1 cellular context compared by ENCODE assay signal in the genomic region with DNA sequence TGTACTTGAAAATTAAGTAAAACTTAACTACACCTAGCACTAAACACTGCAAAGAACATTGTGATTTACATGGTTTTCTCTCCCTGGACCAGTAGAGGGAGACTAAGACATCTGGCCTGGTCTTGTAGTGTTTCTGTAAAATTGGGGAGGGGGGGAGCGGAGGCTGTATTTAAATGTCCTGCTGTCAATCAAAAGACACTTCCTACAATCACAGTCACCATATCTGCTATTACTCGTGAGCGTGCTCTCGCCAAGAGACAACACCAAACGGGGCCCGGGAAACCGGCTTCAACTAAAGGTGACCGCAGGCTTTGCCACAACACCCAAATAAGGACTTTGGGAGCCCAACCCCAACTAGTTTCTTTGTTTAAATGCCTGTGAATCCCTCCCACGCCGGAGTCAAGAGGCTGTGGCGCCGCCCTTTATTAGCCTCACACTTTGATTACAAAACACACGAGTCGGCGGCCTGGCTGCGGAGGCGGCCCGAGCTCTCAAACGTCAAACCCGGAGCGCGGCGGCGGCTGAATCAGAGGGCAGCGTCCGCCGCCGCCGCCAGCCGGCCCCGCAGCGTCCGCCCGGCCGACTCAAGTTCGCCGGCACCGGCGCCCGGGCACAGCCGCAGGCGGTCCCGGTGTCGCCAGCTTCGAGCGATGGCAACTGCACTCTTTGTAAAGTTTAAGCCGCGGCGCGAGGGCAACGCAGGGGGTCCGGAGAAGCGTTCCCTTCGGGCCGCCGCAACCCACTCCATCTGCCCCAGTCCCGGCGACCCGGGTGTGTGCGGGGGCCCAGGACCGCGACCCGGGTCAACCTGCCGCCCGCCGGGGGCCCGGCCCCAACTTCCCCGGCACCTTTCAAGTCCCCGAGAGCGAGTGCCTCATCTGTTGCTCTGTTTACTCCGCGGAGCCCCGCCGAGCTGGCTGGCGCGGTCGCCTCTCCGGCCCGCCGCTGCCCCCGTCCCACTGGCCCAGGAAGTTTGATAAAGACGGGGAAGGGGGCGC.
TF ChIP-seq lines count a peak whose summit lies in the region.

No MANE protein-coding gene starts in this region.

TF ChIP-seq in K562, 482 proteins besides CTCF, POLR2A, EP300 and RAD21 (continued from another document and continues in another):
- TF ChIP-seq TOE1 (IDR thresholded peaks at IDR 0.05; ENCODE audit: borderline replicate concordance), result peak; percentile 56; the same call in 1 of the 2 replicates
- no peak for TF ChIP-seq TOE1 (CRISPR knock-in tag; IDR thresholded peaks at IDR 0.05; ENCODE audit: borderline replicate concordance, low read depth)
- TF ChIP-seq, protein P1, sequence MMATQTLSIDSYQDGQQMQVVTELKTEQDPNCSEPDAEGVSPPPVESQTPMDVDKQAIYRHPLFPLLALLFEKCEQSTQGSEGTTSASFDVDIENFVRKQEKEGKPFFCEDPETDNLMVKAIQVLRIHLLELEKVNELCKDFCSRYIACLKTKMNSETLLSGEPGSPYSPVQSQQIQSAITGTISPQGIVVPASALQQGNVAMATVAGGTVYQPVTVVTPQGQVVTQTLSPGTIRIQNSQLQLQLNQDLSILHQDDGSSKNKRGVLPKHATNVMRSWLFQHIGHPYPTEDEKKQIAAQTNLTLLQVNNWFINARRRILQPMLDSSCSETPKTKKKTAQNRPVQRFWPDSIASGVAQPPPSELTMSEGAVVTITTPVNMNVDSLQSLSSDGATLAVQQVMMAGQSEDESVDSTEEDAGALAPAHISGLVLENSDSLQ (IDR thresholded peaks at IDR 0.05), result peak; percentile 99
- TF ChIP-seq SMARCE1 (IDR thresholded peaks at IDR 0.05), result peak; percentile 75
- no peak for TF ChIP-seq TCFL5 (CRISPR knock-in tag; conservative IDR thresholded peaks at IDR 0.05)
- TF ChIP-seq, protein P2, sequence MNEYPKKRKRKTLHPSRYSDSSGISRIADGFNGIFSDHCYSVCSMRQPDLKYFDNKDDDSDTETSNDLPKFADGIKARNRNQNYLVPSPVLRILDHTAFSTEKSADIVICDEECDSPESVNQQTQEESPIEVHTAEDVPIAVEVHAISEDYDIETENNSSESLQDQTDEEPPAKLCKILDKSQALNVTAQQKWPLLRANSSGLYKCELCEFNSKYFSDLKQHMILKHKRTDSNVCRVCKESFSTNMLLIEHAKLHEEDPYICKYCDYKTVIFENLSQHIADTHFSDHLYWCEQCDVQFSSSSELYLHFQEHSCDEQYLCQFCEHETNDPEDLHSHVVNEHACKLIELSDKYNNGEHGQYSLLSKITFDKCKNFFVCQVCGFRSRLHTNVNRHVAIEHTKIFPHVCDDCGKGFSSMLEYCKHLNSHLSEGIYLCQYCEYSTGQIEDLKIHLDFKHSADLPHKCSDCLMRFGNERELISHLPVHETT (CRISPR knock-in tag; conservative IDR thresholded peaks at IDR 0.05 in 1 of 2, IDR thresholded peaks at IDR 0.05 in 1 of 2), result peak in 1 of 2 experiments; percentile 70; a peak in 2 of 4 replicates
- TF ChIP-seq EP400 (IDR thresholded peaks at IDR 0.05), result peak; percentile 62
- TF ChIP-seq, protein P3, sequence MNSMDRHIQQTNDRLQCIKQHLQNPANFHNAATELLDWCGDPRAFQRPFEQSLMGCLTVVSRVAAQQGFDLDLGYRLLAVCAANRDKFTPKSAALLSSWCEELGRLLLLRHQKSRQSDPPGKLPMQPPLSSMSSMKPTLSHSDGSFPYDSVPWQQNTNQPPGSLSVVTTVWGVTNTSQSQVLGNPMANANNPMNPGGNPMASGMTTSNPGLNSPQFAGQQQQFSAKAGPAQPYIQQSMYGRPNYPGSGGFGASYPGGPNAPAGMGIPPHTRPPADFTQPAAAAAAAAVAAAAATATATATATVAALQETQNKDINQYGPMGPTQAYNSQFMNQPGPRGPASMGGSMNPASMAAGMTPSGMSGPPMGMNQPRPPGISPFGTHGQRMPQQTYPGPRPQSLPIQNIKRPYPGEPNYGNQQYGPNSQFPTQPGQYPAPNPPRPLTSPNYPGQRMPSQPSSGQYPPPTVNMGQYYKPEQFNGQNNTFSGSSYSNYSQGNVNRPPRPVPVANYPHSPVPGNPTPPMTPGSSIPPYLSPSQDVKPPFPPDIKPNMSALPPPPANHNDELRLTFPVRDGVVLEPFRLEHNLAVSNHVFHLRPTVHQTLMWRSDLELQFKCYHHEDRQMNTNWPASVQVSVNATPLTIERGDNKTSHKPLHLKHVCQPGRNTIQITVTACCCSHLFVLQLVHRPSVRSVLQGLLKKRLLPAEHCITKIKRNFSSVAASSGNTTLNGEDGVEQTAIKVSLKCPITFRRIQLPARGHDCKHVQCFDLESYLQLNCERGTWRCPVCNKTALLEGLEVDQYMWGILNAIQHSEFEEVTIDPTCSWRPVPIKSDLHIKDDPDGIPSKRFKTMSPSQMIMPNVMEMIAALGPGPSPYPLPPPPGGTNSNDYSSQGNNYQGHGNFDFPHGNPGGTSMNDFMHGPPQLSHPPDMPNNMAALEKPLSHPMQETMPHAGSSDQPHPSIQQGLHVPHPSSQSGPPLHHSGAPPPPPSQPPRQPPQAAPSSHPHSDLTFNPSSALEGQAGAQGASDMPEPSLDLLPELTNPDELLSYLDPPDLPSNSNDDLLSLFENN (IDR thresholded peaks at IDR 0.05; ENCODE audit: low read depth in 2 of 2, low read length in 2 of 2), result peak in 1 of 2 experiments; percentile 56; a peak in 2 of 4 replicates
- TF ChIP-seq PML (IDR thresholded peaks at IDR 0.05; ENCODE audit: low read length), result peak; percentile 29; the same call in 1 of the 2 replicates
- peak; percentile 79 for TF ChIP-seq CREB1 (IDR thresholded peaks at IDR 0.05)
- TF ChIP-seq CREB1 (CRISPR knock-in tag; IDR thresholded peaks at IDR 0.05), result peak; percentile 44; the same call in 1 of the 2 replicates
- TF ChIP-seq HNRNPLL (IDR thresholded peaks at IDR 0.05; ENCODE audit: low read depth, low read length, poor library complexity, severe bottlenecking), result peak; percentile 72
- TF ChIP-seq DPF2 (IDR thresholded peaks at IDR 0.05), result peak; percentile 72
- TF ChIP-seq SMAD3 (CRISPR knock-in tag; conservative IDR thresholded peaks at IDR 0.05), result peak; percentile 8; the same call in 1 of the 2 replicates
- TF ChIP-seq, protein P4, sequence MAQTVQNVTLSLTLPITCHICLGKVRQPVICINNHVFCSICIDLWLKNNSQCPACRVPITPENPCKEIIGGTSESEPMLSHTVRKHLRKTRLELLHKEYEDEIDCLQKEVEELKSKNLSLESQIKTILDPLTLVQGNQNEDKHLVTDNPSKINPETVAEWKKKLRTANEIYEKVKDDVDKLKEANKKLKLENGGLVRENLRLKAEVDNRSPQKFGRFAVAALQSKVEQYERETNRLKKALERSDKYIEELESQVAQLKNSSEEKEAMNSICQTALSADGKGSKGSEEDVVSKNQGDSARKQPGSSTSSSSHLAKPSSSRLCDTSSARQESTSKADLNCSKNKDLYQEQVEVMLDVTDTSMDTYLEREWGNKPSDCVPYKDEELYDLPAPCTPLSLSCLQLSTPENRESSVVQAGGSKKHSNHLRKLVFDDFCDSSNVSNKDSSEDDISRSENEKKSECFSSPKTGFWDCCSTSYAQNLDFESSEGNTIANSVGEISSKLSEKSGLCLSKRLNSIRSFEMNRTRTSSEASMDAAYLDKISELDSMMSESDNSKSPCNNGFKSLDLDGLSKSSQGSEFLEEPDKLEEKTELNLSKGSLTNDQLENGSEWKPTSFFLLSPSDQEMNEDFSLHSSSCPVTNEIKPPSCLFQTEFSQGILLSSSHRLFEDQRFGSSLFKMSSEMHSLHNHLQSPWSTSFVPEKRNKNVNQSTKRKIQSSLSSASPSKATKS (CRISPR knock-in tag; IDR thresholded peaks at IDR 0.05), result no peak
- TF ChIP-seq, protein P5, sequence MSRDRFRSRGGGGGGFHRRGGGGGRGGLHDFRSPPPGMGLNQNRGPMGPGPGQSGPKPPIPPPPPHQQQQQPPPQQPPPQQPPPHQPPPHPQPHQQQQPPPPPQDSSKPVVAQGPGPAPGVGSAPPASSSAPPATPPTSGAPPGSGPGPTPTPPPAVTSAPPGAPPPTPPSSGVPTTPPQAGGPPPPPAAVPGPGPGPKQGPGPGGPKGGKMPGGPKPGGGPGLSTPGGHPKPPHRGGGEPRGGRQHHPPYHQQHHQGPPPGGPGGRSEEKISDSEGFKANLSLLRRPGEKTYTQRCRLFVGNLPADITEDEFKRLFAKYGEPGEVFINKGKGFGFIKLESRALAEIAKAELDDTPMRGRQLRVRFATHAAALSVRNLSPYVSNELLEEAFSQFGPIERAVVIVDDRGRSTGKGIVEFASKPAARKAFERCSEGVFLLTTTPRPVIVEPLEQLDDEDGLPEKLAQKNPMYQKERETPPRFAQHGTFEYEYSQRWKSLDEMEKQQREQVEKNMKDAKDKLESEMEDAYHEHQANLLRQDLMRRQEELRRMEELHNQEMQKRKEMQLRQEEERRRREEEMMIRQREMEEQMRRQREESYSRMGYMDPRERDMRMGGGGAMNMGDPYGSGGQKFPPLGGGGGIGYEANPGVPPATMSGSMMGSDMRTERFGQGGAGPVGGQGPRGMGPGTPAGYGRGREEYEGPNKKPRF (IDR thresholded peaks at IDR 0.05; ENCODE audit: low read depth, low read length), result no peak
- TF ChIP-seq, protein P6, sequence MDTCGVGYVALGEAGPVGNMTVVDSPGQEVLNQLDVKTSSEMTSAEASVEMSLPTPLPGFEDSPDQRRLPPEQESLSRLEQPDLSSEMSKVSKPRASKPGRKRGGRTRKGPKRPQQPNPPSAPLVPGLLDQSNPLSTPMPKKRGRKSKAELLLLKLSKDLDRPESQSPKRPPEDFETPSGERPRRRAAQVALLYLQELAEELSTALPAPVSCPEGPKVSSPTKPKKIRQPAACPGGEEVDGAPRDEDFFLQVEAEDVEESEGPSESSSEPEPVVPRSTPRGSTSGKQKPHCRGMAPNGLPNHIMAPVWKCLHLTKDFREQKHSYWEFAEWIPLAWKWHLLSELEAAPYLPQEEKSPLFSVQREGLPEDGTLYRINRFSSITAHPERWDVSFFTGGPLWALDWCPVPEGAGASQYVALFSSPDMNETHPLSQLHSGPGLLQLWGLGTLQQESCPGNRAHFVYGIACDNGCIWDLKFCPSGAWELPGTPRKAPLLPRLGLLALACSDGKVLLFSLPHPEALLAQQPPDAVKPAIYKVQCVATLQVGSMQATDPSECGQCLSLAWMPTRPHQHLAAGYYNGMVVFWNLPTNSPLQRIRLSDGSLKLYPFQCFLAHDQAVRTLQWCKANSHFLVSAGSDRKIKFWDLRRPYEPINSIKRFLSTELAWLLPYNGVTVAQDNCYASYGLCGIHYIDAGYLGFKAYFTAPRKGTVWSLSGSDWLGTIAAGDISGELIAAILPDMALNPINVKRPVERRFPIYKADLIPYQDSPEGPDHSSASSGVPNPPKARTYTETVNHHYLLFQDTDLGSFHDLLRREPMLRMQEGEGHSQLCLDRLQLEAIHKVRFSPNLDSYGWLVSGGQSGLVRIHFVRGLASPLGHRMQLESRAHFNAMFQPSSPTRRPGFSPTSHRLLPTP (IDR thresholded peaks at IDR 0.05; ENCODE audit: borderline replicate concordance, extremely low read depth, insufficient read length), result no peak
- peak; percentile 47 for TF ChIP-seq TCF3 (CRISPR knock-in tag; IDR thresholded peaks at IDR 0.05)
- TF ChIP-seq ZNF282 (CRISPR knock-in tag; IDR thresholded peaks at IDR 0.05), result 0 out of 2 replicates have a peak, but pooled peaks have one; percentile 9
- TF ChIP-seq HDAC8 (tag; IDR thresholded peaks at IDR 0.05), result peak; percentile 45; the same call in 1 of the 2 replicates
- no peak for TF ChIP-seq NR2C1 (IDR thresholded peaks at IDR 0.05)
- peak; percentile 17; the same call in 1 of the 2 replicates for TF ChIP-seq NR2C1 (tag; IDR thresholded peaks at IDR 0.05)
- peak; percentile 95 for TF ChIP-seq MEIS2 (IDR thresholded peaks at IDR 0.05; ENCODE audit: partially characterized antibody)
- TF ChIP-seq KDM1A (IDR thresholded peaks at IDR 0.05), result peak; percentile 99
- TF ChIP-seq, protein P7, sequence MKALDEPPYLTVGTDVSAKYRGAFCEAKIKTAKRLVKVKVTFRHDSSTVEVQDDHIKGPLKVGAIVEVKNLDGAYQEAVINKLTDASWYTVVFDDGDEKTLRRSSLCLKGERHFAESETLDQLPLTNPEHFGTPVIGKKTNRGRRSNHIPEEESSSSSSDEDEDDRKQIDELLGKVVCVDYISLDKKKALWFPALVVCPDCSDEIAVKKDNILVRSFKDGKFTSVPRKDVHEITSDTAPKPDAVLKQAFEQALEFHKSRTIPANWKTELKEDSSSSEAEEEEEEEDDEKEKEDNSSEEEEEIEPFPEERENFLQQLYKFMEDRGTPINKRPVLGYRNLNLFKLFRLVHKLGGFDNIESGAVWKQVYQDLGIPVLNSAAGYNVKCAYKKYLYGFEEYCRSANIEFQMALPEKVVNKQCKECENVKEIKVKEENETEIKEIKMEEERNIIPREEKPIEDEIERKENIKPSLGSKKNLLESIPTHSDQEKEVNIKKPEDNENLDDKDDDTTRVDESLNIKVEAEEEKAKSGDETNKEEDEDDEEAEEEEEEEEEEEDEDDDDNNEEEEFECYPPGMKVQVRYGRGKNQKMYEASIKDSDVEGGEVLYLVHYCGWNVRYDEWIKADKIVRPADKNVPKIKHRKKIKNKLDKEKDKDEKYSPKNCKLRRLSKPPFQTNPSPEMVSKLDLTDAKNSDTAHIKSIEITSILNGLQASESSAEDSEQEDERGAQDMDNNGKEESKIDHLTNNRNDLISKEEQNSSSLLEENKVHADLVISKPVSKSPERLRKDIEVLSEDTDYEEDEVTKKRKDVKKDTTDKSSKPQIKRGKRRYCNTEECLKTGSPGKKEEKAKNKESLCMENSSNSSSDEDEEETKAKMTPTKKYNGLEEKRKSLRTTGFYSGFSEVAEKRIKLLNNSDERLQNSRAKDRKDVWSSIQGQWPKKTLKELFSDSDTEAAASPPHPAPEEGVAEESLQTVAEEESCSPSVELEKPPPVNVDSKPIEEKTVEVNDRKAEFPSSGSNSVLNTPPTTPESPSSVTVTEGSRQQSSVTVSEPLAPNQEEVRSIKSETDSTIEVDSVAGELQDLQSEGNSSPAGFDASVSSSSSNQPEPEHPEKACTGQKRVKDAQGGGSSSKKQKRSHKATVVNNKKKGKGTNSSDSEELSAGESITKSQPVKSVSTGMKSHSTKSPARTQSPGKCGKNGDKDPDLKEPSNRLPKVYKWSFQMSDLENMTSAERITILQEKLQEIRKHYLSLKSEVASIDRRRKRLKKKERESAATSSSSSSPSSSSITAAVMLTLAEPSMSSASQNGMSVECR (CRISPR knock-in tag; IDR thresholded peaks at IDR 0.05), result peak; percentile 78; the same call in 1 of the 2 replicates
- peak; percentile 48 for TF ChIP-seq NCOR1 (IDR thresholded peaks at IDR 0.05)
- TF ChIP-seq PCBP1 (IDR thresholded peaks at IDR 0.05; ENCODE audit: low read depth, low read length, poor library complexity, severe bottlenecking), result no peak
- TF ChIP-seq, protein P8, sequence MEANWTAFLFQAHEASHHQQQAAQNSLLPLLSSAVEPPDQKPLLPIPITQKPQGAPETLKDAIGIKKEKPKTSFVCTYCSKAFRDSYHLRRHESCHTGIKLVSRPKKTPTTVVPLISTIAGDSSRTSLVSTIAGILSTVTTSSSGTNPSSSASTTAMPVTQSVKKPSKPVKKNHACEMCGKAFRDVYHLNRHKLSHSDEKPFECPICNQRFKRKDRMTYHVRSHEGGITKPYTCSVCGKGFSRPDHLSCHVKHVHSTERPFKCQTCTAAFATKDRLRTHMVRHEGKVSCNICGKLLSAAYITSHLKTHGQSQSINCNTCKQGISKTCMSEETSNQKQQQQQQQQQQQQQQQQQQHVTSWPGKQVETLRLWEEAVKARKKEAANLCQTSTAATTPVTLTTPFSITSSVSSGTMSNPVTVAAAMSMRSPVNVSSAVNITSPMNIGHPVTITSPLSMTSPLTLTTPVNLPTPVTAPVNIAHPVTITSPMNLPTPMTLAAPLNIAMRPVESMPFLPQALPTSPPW (CRISPR knock-in tag; IDR thresholded peaks at IDR 0.05), result peak; percentile 100
- TF ChIP-seq PHF8 (IDR thresholded peaks at IDR 0.05; ENCODE audit: borderline replicate concordance, low read length), result peak; percentile 56; the same call in 1 of the 2 replicates
- TF ChIP-seq ZNF24 (IDR thresholded peaks at IDR 0.05), result no peak
- peak; percentile 54; the same call in 1 of the 2 replicates for TF ChIP-seq RNF2 (IDR thresholded peaks at IDR 0.05)
- TF ChIP-seq JUN (IDR thresholded peaks at IDR 0.05; ENCODE audit: borderline replicate concordance, low read depth, low read length), result peak; percentile 25; the same call in 1 of the 2 replicates
- TF ChIP-seq JUN (CRISPR knock-in tag; IDR thresholded peaks at IDR 0.05; ENCODE audit: borderline replicate concordance), result no peak
- 0 out of 2 replicates have a peak, but pooled peaks have one; percentile 42 for TF ChIP-seq RBM14 (IDR thresholded peaks at IDR 0.05; ENCODE audit: borderline replicate concordance, insufficient read depth, low read depth, low read length)
